1 cellular context compared by ENCODE assay signal in genomic region chr10:76969366-76969990, GRCh38.
TF ChIP-seq lines count a peak whose summit lies in the region.

No MANE protein-coding gene starts in this region.

TF ChIP-seq in GM23338, 12 proteins besides CTCF, POLR2A, EP300 and RAD21 (continued from another document):
- TF ChIP-seq ETS1 (IDR thresholded peaks at IDR 0.05): no peak
- no peak for TF ChIP-seq ZNF331 (CRISPR knock-in tag; IDR thresholded peaks at IDR 0.05; ENCODE audit: low read depth)
- TF ChIP-seq EZH2 (IDR thresholded peaks at IDR 0.05; ENCODE audit: low read depth, unreplicated experiment): no peak
- no peak for TF ChIP-seq JUNB (IDR thresholded peaks at IDR 0.05; ENCODE audit: unreplicated experiment)
- TF ChIP-seq POLR2AphosphoS5 (IDR thresholded peaks at IDR 0.05; ENCODE audit: low read depth): no peak
- no peak for TF ChIP-seq NANOG (IDR thresholded peaks at IDR 0.05; ENCODE audit: borderline replicate concordance)
TF ChIP-seq in GM23338: peak in this region for 0.
